ENCODE assay signal across 28 cellular contexts in the genomic region with DNA sequence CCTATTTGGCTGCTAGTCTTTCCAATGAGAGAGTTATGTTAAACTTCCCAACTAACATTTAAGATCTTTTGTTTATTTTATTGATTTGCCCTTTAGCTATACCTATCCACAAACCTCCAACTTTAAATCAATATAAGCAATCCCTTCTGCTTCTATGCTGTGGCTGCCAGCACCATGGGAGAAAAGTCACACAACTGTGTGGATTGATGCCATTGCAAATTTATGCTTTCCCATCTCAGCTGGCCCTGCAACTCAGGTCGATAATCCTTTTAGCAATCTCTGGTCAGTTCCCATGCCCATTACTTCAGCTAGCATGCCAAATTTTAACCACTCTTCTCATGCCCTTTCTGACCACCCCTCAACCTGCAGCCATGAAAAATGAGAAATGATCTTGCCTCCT.
DNase-seq lines count a peak whose midpoint lies in the region; ATAC-seq and TF ChIP-seq lines count a peak whose summit lies in the region.
"Had no signal": no experiment of that assay in that cellular context is flagged by ENCODE, and none has a peak within 500 bp of the region (broad histone marks: within the 10 kb centered on the region; RNA-seq: fewer than 3 reads in every experiment).

No MANE protein-coding gene starts in this region.

- ATAC-seq in GM21390 (IDR thresholded peaks at IDR 0.05; ENCODE audit: unreplicated experiment) = no peak
- ATAC-seq: heart right ventricle; left cardiac atrium; stimulated activated naive B cell treated with anti-CD40 and anti-IgM and Interleukin-4, amounts not matched to agents 10 μg/mL and 1 μg/mL and 100 μg/mL, for 72 hours had no signal

- H3K27ac Mint-ChIP-seq in nephron = peak overlapping the region; percentile 55 to 92 (median 61)
- H3K27ac Mint-ChIP-seq: activated CD8-positive, alpha-beta T cell treated with anti-CD3 and anti-CD28 coated beads for 36 hours; activated naive CD8-positive, alpha-beta T cell treated with anti-CD3 and anti-CD28 coated beads, Interleukin-2, amount 10 ng/mL, durations not matched to agents 7 days and 5 days; CD4-positive, alpha-beta memory T cell; stimulated activated naive B cell treated with anti-CD40 and anti-IgM and Interleukin-4, amounts not matched to agents 10 μg/mL and 1 μg/mL and 100 μg/mL, for 72 hours had no signal

- H4K20me1 ChIP-seq in smooth muscle cell (ENCODE audit: low read depth) = no peaks in the 10 kb centered on the region

- H3K4me2 ChIP-seq in smooth muscle cell = peak overlapping the region; percentile 36

- no peaks in the 10 kb centered on the region for H3K36me3 Mint-ChIP-seq in nephron (ENCODE audit: low read depth)
- H3K36me3 Mint-ChIP-seq: activated naive CD8-positive, alpha-beta T cell treated with anti-CD3 and anti-CD28 coated beads, Interleukin-2, amount 10 ng/mL, durations not matched to agents 7 days and 5 days; CD4-positive, alpha-beta memory T cell; stimulated activated naive B cell treated with anti-CD40 and anti-IgM and Interleukin-4, amounts not matched to agents 10 μg/mL and 1 μg/mL and 100 μg/mL, for 72 hours had no signal

- no peaks in the 10 kb centered on the region for H3K27me3 Mint-ChIP-seq in nephron (ENCODE audit: low read depth)
- H3K27me3 Mint-ChIP-seq: activated CD8-positive, alpha-beta T cell treated with anti-CD3 and anti-CD28 coated beads for 36 hours; activated naive CD8-positive, alpha-beta T cell treated with anti-CD3 and anti-CD28 coated beads, Interleukin-2, amount 10 ng/mL, durations not matched to agents 7 days and 5 days; CD4-positive, alpha-beta memory T cell; stimulated activated naive B cell treated with anti-CD40 and anti-IgM and Interleukin-4, amounts not matched to agents 10 μg/mL and 1 μg/mL and 100 μg/mL, for 72 hours had no signal

- no peaks in the 10 kb centered on the region for H3K79me2 ChIP-seq in smooth muscle cell (ENCODE audit: low read depth)

- in situ Hi-C loops in ACHN (cut with HindIII; ENCODE audit: low pct_ligation_motif_present, low pct_unique_long_range_greater_than_20kb, low sequenced_read_pairs) = no loop called here

- 93 to 95% methylated on average over 1 of the region's 1 CpG for WGBS in ectodermal cell, 2 experiments
- WGBS in smooth muscle cell (ENCODE audit: low lambda C conversion rate) = 68% methylated on average over 1 of the region's 1 CpG

- no peaks in the 10 kb centered on the region for H3K9me3 Mint-ChIP-seq in nephron
- H3K9me3 Mint-ChIP-seq: activated CD8-positive, alpha-beta T cell treated with anti-CD3 and anti-CD28 coated beads for 36 hours; activated naive CD8-positive, alpha-beta T cell treated with anti-CD3 and anti-CD28 coated beads, Interleukin-2, amount 10 ng/mL, durations not matched to agents 7 days and 5 days had no signal

- DNase-seq in smooth muscle cell (lab: John Stamatoyannopoulos, UW; ENCODE audit: unreplicated experiment) (no peak), HUDEP-2 (lab: John Stamatoyannopoulos, UW; ENCODE audit: unreplicated experiment in 76 of 76) (no peak), ACHN (no peak)
- DNase-seq: activated CD4-positive, alpha-beta T cell treated with anti-CD3 and anti-CD28 coated beads for 1 hour; activated effector memory CD4-positive, alpha-beta T cell treated with Interleukin-2 at 50 U/mL for 16 hours; activated naive CD8-positive, alpha-beta T cell treated with anti-CD3 and anti-CD28 coated beads, Interleukin-2, amount 10 ng/mL, durations not matched to agents 7 days and 5 days; activated T-cell treated with anti-CD3 and anti-CD28 coated beads for 4 hours; CD4-positive, alpha-beta memory T cell; effector CD8-positive, alpha-beta T cell; erythroblast; foreskin fibroblast; heart right ventricle; Karpas-422; left cardiac atrium; midbrain; NCI-H187; NCI-H2171 treated with DMSO at 0.1 percent for 48 hours; NCI-H526 treated with DMSO at 0.1 percent for 48 hours; stimulated activated naive B cell treated with anti-CD40 and anti-IgM and Interleukin-4, amounts not matched to agents 10 μg/mL and 1 μg/mL and 100 μg/mL, for 72 hours had no signal

- H2AFZ ChIP-seq in smooth muscle cell (ENCODE audit: low read depth) = peak overlapping the region; percentile 5

- H3K27me3 ChIP-seq in HUES6 (ENCODE audit: control insufficient read depth, insufficient read depth, low read length) (no peaks in the 10 kb centered on the region), ectodermal cell (ENCODE audit: control insufficient read depth, insufficient read depth, low read length, poor library complexity, severe bottlenecking) (no peaks in the 10 kb centered on the region), smooth muscle cell (ENCODE audit: low read depth) (no peaks in the 10 kb centered on the region)
- H3K27me3 ChIP-seq: brain microvascular endothelial cell, heart right ventricle, neutrophil, suprapubic skin, vagina had no signal

- H3K36me3 ChIP-seq in HUES6 (ENCODE audit: control insufficient read depth, insufficient read depth, low read length) (no peaks in the 10 kb centered on the region), ectodermal cell (ENCODE audit: control insufficient read depth, insufficient read depth, low read length) (no peaks in the 10 kb centered on the region), smooth muscle cell (ENCODE audit: low read depth) (no peaks in the 10 kb centered on the region)
- H3K36me3 ChIP-seq: brain microvascular endothelial cell, heart right ventricle, neutrophil, suprapubic skin, vagina had no signal

- TF ChIP-seq CTCF in nephron (IDR thresholded peaks at IDR 0.05; ENCODE audit: unreplicated experiment in 3 of 3) (no peak), smooth muscle cell (IDR thresholded peaks at IDR 0.05; ENCODE audit: borderline replicate concordance, insufficient read depth, poor library complexity, severe bottlenecking) (no peak)

- peak overlapping the region; percentile 4; the same call in 1 of the 2 replicates for H3K4me3 ChIP-seq in HUES6 (ENCODE audit: low read depth, low read length)
- H3K4me3 ChIP-seq in ectodermal cell (ENCODE audit: insufficient read depth, low read depth, low read length) = no peak overlapping the region
- no peak overlapping the region for H3K4me3 ChIP-seq in smooth muscle cell
- H3K4me3 ChIP-seq: heart right ventricle, suprapubic skin, vagina had no signal

- H3K9me3 ChIP-seq in HUES6 (ENCODE audit: control insufficient read depth, insufficient read depth, low read depth, low read length) = no peaks in the 10 kb centered on the region
- no peaks in the 10 kb centered on the region for H3K9me3 ChIP-seq in ectodermal cell (ENCODE audit: control insufficient read depth, low read length)
- H3K9me3 ChIP-seq in smooth muscle cell (replicated peaks; ENCODE audit: low read depth) = no peaks in the 10 kb centered on the region
- H3K9me3 ChIP-seq: heart right ventricle, neutrophil, suprapubic skin, vagina had no signal

- H3K4me1 ChIP-seq in HUES6 (ENCODE audit: control insufficient read depth, insufficient read depth, low read length) (peaks cover 23% of the 10 kb centered on the region), ectodermal cell (ENCODE audit: control insufficient read depth, insufficient read depth, low read length) (peaks cover 32% of the 10 kb centered on the region), smooth muscle cell (ENCODE audit: low read depth) (peaks cover 25% of the 10 kb centered on the region)
- H3K4me1 ChIP-seq: vagina had no signal

- H3K4me1 Mint-ChIP-seq in nephron = peaks cover 34% of the 10 kb centered on the region

- H3K4me3 Mint-ChIP-seq in nephron = no peak overlapping the region
- H3K4me3 Mint-ChIP-seq: activated CD8-positive, alpha-beta T cell treated with anti-CD3 and anti-CD28 coated beads for 36 hours; activated naive CD8-positive, alpha-beta T cell treated with anti-CD3 and anti-CD28 coated beads, Interleukin-2, amount 10 ng/mL, durations not matched to agents 7 days and 5 days; CD4-positive, alpha-beta memory T cell; stimulated activated naive B cell treated with anti-CD40 and anti-IgM and Interleukin-4, amounts not matched to agents 10 μg/mL and 1 μg/mL and 100 μg/mL, for 72 hours had no signal

- H3K9ac ChIP-seq in HUES6 (ENCODE audit: low read length) = peak overlapping the region; percentile 35
- peak overlapping the region; percentile 10 for H3K9ac ChIP-seq in smooth muscle cell (ENCODE audit: low read depth)

- H3F3A ChIP-seq in smooth muscle cell (ENCODE audit: low read depth) = peaks cover 2% of the 10 kb centered on the region

- H3K27ac ChIP-seq in HUES6 (ENCODE audit: low read depth, low read length) (no peak overlapping the region; the same call in 1 of the 2 replicates), ectodermal cell (ENCODE audit: insufficient read depth, low read depth, low read length, poor library complexity, severe bottlenecking) (peak overlapping the region; percentile 80), smooth muscle cell (ENCODE audit: low read depth) (peak overlapping the region; percentile 69)
- H3K27ac ChIP-seq: brain microvascular endothelial cell, heart right ventricle, neutrophil, suprapubic skin, vagina had no signal
